ENCODE assay signal across 1 cellular context in genomic region chr14:93116676-93117200, GRCh38.
TF ChIP-seq lines count a peak whose summit lies in the region.

No MANE protein-coding gene starts in this region.

TF ChIP-seq in GM23338, 12 proteins besides CTCF, POLR2A, EP300 and RAD21 (continued from another document):
- no peak for TF ChIP-seq ZNF462 (CRISPR knock-in tag; IDR thresholded peaks at IDR 0.05)
- no peak for TF ChIP-seq CREB1 (CRISPR knock-in tag; IDR thresholded peaks at IDR 0.05; ENCODE audit: low read depth)
